Comparison of ENCODE assay signal across 21 cellular contexts in the genomic region with DNA sequence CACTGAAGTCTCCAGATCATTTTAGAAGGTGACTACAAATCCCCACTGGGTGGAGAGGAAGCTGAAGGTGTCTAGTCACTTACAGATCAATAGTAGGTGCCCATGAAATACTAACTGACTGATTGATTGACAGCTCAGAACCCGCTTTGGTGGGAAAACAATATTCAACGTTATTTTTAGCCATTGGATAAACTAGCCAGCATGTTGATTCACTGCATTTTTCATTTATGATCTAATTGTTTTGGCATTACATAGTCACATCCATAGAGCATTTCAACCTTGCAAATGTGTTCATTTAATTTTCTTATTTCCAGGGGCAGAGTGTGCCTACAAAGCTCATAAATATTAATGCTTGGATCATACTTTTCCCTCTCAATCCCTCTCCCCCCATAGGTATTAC.
DNase-seq lines count a peak whose midpoint lies in the region; ATAC-seq, FAIRE-seq and TF ChIP-seq lines count a peak whose summit lies in the region.
"Had no signal": no experiment of that assay in that cellular context is flagged by ENCODE, and none has a peak within 500 bp of the region (broad histone marks: within the 10 kb centered on the region; RNA-seq: fewer than 3 reads in every experiment).

No MANE protein-coding gene starts in this region.

- H3K23ac ChIP-seq in neuronal stem cell (ENCODE audit: low read depth, low read length, poor library complexity): no peak overlapping the region

- H3K18ac ChIP-seq in neuronal stem cell (ENCODE audit: low read length): no peak overlapping the region

- H3K9me3 ChIP-seq in gastroesophageal sphincter (no peaks in the 10 kb centered on the region), skeletal muscle satellite cell (replicated peaks; ENCODE audit: low read length) (no peaks in the 10 kb centered on the region), neuronal stem cell (replicated peaks in 1 of 2; ENCODE audit: control insufficient read depth in 2 of 2, insufficient read depth in 1 of 2, low read depth in 1 of 2, low read length in 2 of 2) (peaks cover 2 to 9% of the 10 kb centered on the region in 2 donors)
- H3K9me3 ChIP-seq: psoas muscle, upper lobe of right lung had no signal

- TF ChIP-seq CTCF in gastroesophageal sphincter (IDR thresholded peaks at IDR 0.05): no peak

- H4K91ac ChIP-seq in neuronal stem cell (ENCODE audit: low read depth, low read length, poor library complexity): no peak overlapping the region

- CTCF ChIA-PET in HEK293T (lab: Yijun Ruan, JAX): no interaction called here

- peak overlapping the region; percentile 42 for H3K9ac ChIP-seq in skeletal muscle satellite cell (ENCODE audit: low read depth, low read length)
- H3K9ac ChIP-seq in neuronal stem cell (ENCODE audit: low read depth, low read length, poor library complexity): no peak overlapping the region

- TF ChIP-seq EP300 in gastroesophageal sphincter (IDR thresholded peaks at IDR 0.05): no peak

- no peak overlapping the region for H2BK15ac ChIP-seq in neuronal stem cell (ENCODE audit: low read length)

- peak; percentile 40 for ATAC-seq in gastroesophageal sphincter
- ATAC-seq: activated CD4-positive, CD25-positive, alpha-beta regulatory T cell treated with anti-CD3 and anti-CD28 coated beads, Interleukin-2, amount 50 U/mL, for 24 hours; psoas muscle; upper lobe of right lung had no signal

- no peak overlapping the region for H2BK5ac ChIP-seq in neuronal stem cell (ENCODE audit: low read length)

- WGBS in gastroesophageal sphincter (ENCODE audit: low coverage in 1 of 2), 2 donors: 22 to 33% methylated on average over 2 of the region's 2 CpGs
- no CpG with 5 or more reads among the region's 2 CpGs for WGBS in neuronal stem cell (ENCODE audit: extremely low coverage in 2 of 2, insufficient read length in 2 of 2, insufficient replicate concordance in 1 of 2), 2 donors

- no peak overlapping the region for H3K4ac ChIP-seq in neuronal stem cell (ENCODE audit: low read length)

- H2AFZ ChIP-seq in neuronal stem cell (ENCODE audit: low read length): no peak overlapping the region

- H3K27me3 ChIP-seq in gastroesophageal sphincter (no peaks in the 10 kb centered on the region), skeletal muscle satellite cell (ENCODE audit: control insufficient read depth, insufficient read depth, low read length) (no peaks in the 10 kb centered on the region), neuronal stem cell (ENCODE audit: control insufficient read depth in 3 of 3, insufficient read depth in 3 of 3, low read depth in 1 of 3, low read length in 3 of 3) (no peaks in the 10 kb centered on the region)
- H3K27me3 ChIP-seq: upper lobe of right lung had no signal

- H3K36me3 ChIP-seq in gastroesophageal sphincter (no peaks in the 10 kb centered on the region), skeletal muscle satellite cell (ENCODE audit: insufficient read depth, low read length) (no peaks in the 10 kb centered on the region), neuronal stem cell (replicated peaks in 1 of 2; ENCODE audit: control insufficient read depth in 2 of 2, insufficient read depth in 2 of 2, low read length in 2 of 2) (no peaks in the 10 kb centered on the region)
- H3K36me3 ChIP-seq: upper lobe of right lung had no signal

- no peak overlapping the region for H4K8ac ChIP-seq in neuronal stem cell (ENCODE audit: low read depth, low read length)

- no peak overlapping the region for H3K4me2 ChIP-seq in skeletal muscle satellite cell (ENCODE audit: low read length)
- H3K4me2 ChIP-seq in neuronal stem cell (ENCODE audit: insufficient read depth, low read length, poor library complexity, severe bottlenecking): no peak overlapping the region

- TF ChIP-seq POLR2A in gastroesophageal sphincter (IDR thresholded peaks at IDR 0.05): no peak
- TF ChIP-seq POLR2A in GM12891 (IDR thresholded peaks at IDR 0.05; ENCODE audit: low read depth, low read length): no peak

- no peak for FAIRE-seq in GM12891 (lab: Jason Lieb, UNC)
- FAIRE-seq: colon, GM18507 had no signal

- H3K27ac ChIP-seq in gastroesophageal sphincter (peak overlapping the region in 3 of 4 donors; percentile 6 to 50 (median 29)), neuronal stem cell (replicated peaks; ENCODE audit: low read length) (no peak overlapping the region)
- H3K27ac ChIP-seq: psoas muscle, upper lobe of right lung had no signal

- H3K4me1 ChIP-seq in gastroesophageal sphincter (peaks cover 3 to 31% (median 3%) of the 10 kb centered on the region in 3 donors), skeletal muscle satellite cell (ENCODE audit: control insufficient read depth, insufficient read depth, low read length) (peaks cover 36% of the 10 kb centered on the region), neuronal stem cell (ENCODE audit: control insufficient read depth in 2 of 2, insufficient read depth in 1 of 2, low read depth in 1 of 2, low read length in 2 of 2) (no peaks in the 10 kb centered on the region)
- H3K4me1 ChIP-seq: psoas muscle, upper lobe of right lung had no signal

- POLR2A ChIA-PET in HEK293T (lab: Yijun Ruan, JAX): no interaction called here

- H2BK120ac ChIP-seq in neuronal stem cell (ENCODE audit: low read depth, low read length): no peak overlapping the region

- H2AK5ac ChIP-seq in neuronal stem cell (ENCODE audit: low read depth, low read length): no peak overlapping the region

- DNase-seq in HEK293T (ENCODE audit: extremely low spot score): no peak
- peak; percentile 44 for DNase-seq in astrocyte of the hippocampus (ENCODE audit: low read depth, low spot score)
- no peak for DNase-seq in GM12891 (ENCODE audit: insufficient read length, low spot score)
- DNase-seq in activated gamma-delta T cell (lab: John Stamatoyannopoulos, UW): no peak
- no peak for DNase-seq in neuronal stem cell (ENCODE audit: low spot score)
- DNase-seq in activated CD4-positive, CD25-positive, alpha-beta regulatory T cell treated with anti-CD3 and anti-CD28 coated beads, Interleukin-2, amount 50 U/mL, for 72 hours: no peak
- DNase-seq: activated naive CD8-positive, alpha-beta T cell treated with anti-CD3 and anti-CD28 coated beads for 36 hours; CD4-positive, alpha-beta memory T cell; GF-D8; islet precursor cell; NCI-H2227 treated with DMSO at 0.1 percent for 48 hours; psoas muscle; stimulated activated CD4-positive, alpha-beta T cell treated with anti-CD3 and anti-CD28 coated beads, Interleukin-1b, Interleukin-23, amount 100 ng/mL, for 48 hours; stimulated activated CD8-positive, alpha-beta memory T cell treated with anti-CD3 and anti-CD28 coated beads, Interleukin-4, amount 100 ng/mL, for 48 hours; T-helper 1 cell; upper lobe of right lung had no signal

- H3K79me1 ChIP-seq in neuronal stem cell (ENCODE audit: low read depth, low read length): no peaks in the 10 kb centered on the region

- H3K4me3 ChIP-seq in gastroesophageal sphincter: no peak overlapping the region
- peak overlapping the region; percentile 4 for H3K4me3 ChIP-seq in skeletal muscle satellite cell (ENCODE audit: low read length)
- no peak overlapping the region for H3K4me3 ChIP-seq in neuronal stem cell (ENCODE audit: low read length in 2 of 2)
- H3K4me3 ChIP-seq: psoas muscle, upper lobe of right lung had no signal

- no peak overlapping the region for H2BK12ac ChIP-seq in neuronal stem cell (ENCODE audit: low read length)

- no peak overlapping the region for H3K14ac ChIP-seq in neuronal stem cell (ENCODE audit: low read length)

TF ChIP-seq in HEK293T, 16 proteins besides CTCF, POLR2A, EP300 and RAD21:
- TF ChIP-seq FOXM1 (IDR thresholded peaks at IDR 0.05; ENCODE audit: borderline replicate concordance): no peak
- TF ChIP-seq, protein P1, sequence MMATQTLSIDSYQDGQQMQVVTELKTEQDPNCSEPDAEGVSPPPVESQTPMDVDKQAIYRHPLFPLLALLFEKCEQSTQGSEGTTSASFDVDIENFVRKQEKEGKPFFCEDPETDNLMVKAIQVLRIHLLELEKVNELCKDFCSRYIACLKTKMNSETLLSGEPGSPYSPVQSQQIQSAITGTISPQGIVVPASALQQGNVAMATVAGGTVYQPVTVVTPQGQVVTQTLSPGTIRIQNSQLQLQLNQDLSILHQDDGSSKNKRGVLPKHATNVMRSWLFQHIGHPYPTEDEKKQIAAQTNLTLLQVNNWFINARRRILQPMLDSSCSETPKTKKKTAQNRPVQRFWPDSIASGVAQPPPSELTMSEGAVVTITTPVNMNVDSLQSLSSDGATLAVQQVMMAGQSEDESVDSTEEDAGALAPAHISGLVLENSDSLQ (IDR thresholded peaks at IDR 0.05): peak; percentile 54
- TF ChIP-seq L3MBTL2 (conservative IDR thresholded peaks at IDR 0.05): no peak
- no peak for TF ChIP-seq FOXA1 (IDR thresholded peaks at IDR 0.05)
- TF ChIP-seq BHLHE40 (IDR thresholded peaks at IDR 0.05; ENCODE audit: borderline replicate concordance): no peak

TF ChIP-seq in GM12891, 5 proteins besides CTCF, POLR2A, EP300 and RAD21:
- TF ChIP-seq PAX5 (IDR thresholded peaks at IDR 0.05; ENCODE audit: insufficient read depth, low read length, severe bottlenecking): no peak
- no peak for TF ChIP-seq TAF1 (IDR thresholded peaks at IDR 0.05; ENCODE audit: low read depth, low read length)
- no peak for TF ChIP-seq POLR2AphosphoS5 (IDR thresholded peaks at IDR 0.05; ENCODE audit: low read depth, low read length)
- no peak for TF ChIP-seq POU2F2 (IDR thresholded peaks at IDR 0.05; ENCODE audit: low read depth, low read length)
- TF ChIP-seq SPI1 (IDR thresholded peaks at IDR 0.05; ENCODE audit: low read depth, low read length): no peak
TF ChIP-seq in GM12891: peak in this region for 0.
